In genomic region chr7:17651926-17652385, GRCh38 we compare ENCODE assay signal across 10 cellular contexts.
A peak's percentile ranks its signal among the peaks of the same experiment; 100 is the strongest.
DNase-seq lines count a peak whose midpoint lies in the region; ATAC-seq and TF ChIP-seq lines count a peak whose summit lies in the region.
"Had no signal": no experiment of that assay in that cellular context is flagged by ENCODE, and none has a peak within 500 bp of the region (broad histone marks: within the 10 kb centered on the region; RNA-seq: fewer than 3 reads in every experiment).

No MANE protein-coding gene starts in this region.

- no peak overlapping the region for H3K9ac ChIP-seq in parathyroid adenoma

- peak; percentile 84 for ATAC-seq in SK-N-SH treated with all-trans-retinoic acid at 6 μM for 48 hours
- no peak for ATAC-seq in HG02678 (IDR thresholded peaks at IDR 0.05; ENCODE audit: unreplicated experiment)
- ATAC-seq in GM18858 (IDR thresholded peaks at IDR 0.05; ENCODE audit: unreplicated experiment) = no peak

- H2AFZ ChIP-seq in parathyroid adenoma = peak overlapping the region; percentile 5

- no peaks in the 10 kb centered on the region for H3K79me2 ChIP-seq in parathyroid adenoma

- DNase-seq in AG09319 (ENCODE audit: extremely low read depth, low read depth) (peak; percentile 86), foreskin fibroblast (peak; percentile 80 to 87), NCI-H748 (lab: John Stamatoyannopoulos, UW; ENCODE audit: unreplicated experiment) (no peak)
- DNase-seq in activated CD4-positive, alpha-beta T cell treated with anti-CD3 and anti-CD28 coated beads for 1 hour = no peak
- DNase-seq: CD4-positive, alpha-beta T cell; MV-4-11 had no signal

- no peak overlapping the region for H3K4me2 ChIP-seq in parathyroid adenoma (ENCODE audit: low read length)

- H3K27ac ChIP-seq in parathyroid adenoma = no peak overlapping the region

- H3K36me3 ChIP-seq in parathyroid adenoma (ENCODE audit: control insufficient read depth, insufficient read depth, low read length) = no peaks in the 10 kb centered on the region

- no peak overlapping the region for H3K4me3 ChIP-seq in foreskin fibroblast (ENCODE audit: low read depth in 1 of 2, low read length in 2 of 2)
- H3K4me3 ChIP-seq in parathyroid adenoma (ENCODE audit: low read depth, low read length) = no peak overlapping the region

- H3K9me3 ChIP-seq in parathyroid adenoma (ENCODE audit: control insufficient read depth, low read length) = no peaks in the 10 kb centered on the region

- H3K27me3 ChIP-seq in parathyroid adenoma (ENCODE audit: control insufficient read depth, insufficient read depth, low read length) = no peaks in the 10 kb centered on the region

- H3K4me1 ChIP-seq in parathyroid adenoma = no peaks in the 10 kb centered on the region

- TF ChIP-seq CTCF in AG09319 (IDR thresholded peaks at IDR 0.05; ENCODE audit: low read depth, low read length) = peak; percentile 25
- peak; percentile 23 for TF ChIP-seq CTCF in foreskin fibroblast (IDR thresholded peaks at IDR 0.05; ENCODE audit: low read depth, low read length)
- TF ChIP-seq CTCF in parathyroid adenoma (IDR thresholded peaks at IDR 0.05) = no peak

TF ChIP-seq in SK-N-SH treated with all-trans-retinoic acid at 6 μM for 48 hours, 23 proteins besides CTCF, POLR2A, EP300 and RAD21:
- TF ChIP-seq CSRNP3 (CRISPR knock-in tag; IDR thresholded peaks at IDR 0.05) = no peak
- TF ChIP-seq ZNF565 (CRISPR knock-in tag; conservative IDR thresholded peaks at IDR 0.05; ENCODE audit: low read depth) = no peak
- no peak for TF ChIP-seq ZNF8 (CRISPR knock-in tag; IDR thresholded peaks at IDR 0.05)
- TF ChIP-seq TSHZ2 (CRISPR knock-in tag; IDR thresholded peaks at IDR 0.05) = no peak
- TF ChIP-seq ARNTL (CRISPR knock-in tag; IDR thresholded peaks at IDR 0.05; ENCODE audit: borderline replicate concordance, low read depth) = no peak

Comparison
In these comparisons a context has a peak if more than half of its experiments do, and no peak if none do; other contexts are left out.
1. DNase-seq: peak in AG09319 (single experiment) and foreskin fibroblast (2 of 2); none in NCI-H748 (single experiment) and activated CD4-positive, alpha-beta T cell treated with anti-CD3 and anti-CD28 coated beads for 1 hour (single experiment).